Comparison of ENCODE assay signal across 19 cellular contexts in genomic region chr10:103295391-103296044, GRCh38. TPM values are rescaled to one million over a fixed set of nuclear protein-coding genes. Genes with fewer than 3 reads are reported as not detected.
A peak's percentile ranks its signal among the peaks of the same experiment; 100 is the strongest.
DNase-seq lines count a peak whose midpoint lies in the region; ATAC-seq, FAIRE-seq and TF ChIP-seq lines count a peak whose summit lies in the region.
"Had no signal": no experiment of that assay in that cellular context is flagged by ENCODE, and none has a peak within 500 bp of the region (broad histone marks: within the 10 kb centered on the region; RNA-seq: fewer than 3 reads in every experiment).

No MANE protein-coding gene starts in this region.

- H3K4me3 ChIP-seq in A549 = no peak overlapping the region
- H3K4me3 ChIP-seq in astrocyte of the spinal cord (ENCODE audit: low read depth, low read length) = no peak overlapping the region
- no peak overlapping the region for H3K4me3 ChIP-seq in hepatocyte
- no peak overlapping the region for H3K4me3 ChIP-seq in naive thymus-derived CD4-positive, alpha-beta T cell (ENCODE audit: low read length)
- no peak overlapping the region for H3K4me3 ChIP-seq in HepG2 (replicated peaks in 1 of 3; ENCODE audit: insufficient read depth in 1 of 3, low read depth in 2 of 3, low read length in 3 of 3)
- H3K4me3 ChIP-seq: lung, MG63, SJSA1, spleen had no signal

- H3K79me2 ChIP-seq in hepatocyte (no peaks in the 10 kb centered on the region), HepG2 (ENCODE audit: insufficient read depth, low read length) (no peaks in the 10 kb centered on the region)

- H3K27me3 ChIP-seq in hepatocyte (no peaks in the 10 kb centered on the region), HepG2 (ENCODE audit: control insufficient read depth in 1 of 2, insufficient read depth in 2 of 2, low read length in 2 of 2) (peaks cover 0 to 1% of the 10 kb centered on the region in 2 experiments; a peak in 1 of 5 replicates)
- H3K27me3 ChIP-seq in naive thymus-derived CD4-positive, alpha-beta T cell (ENCODE audit: control insufficient read depth in 2 of 2, insufficient read depth in 2 of 2, low read length in 2 of 2) = no peaks in the 10 kb centered on the region

- H3K9me3 ChIP-seq in A549 (no peaks in the 10 kb centered on the region), hepatocyte (ENCODE audit: low read depth) (no peaks in the 10 kb centered on the region), HepG2 (ENCODE audit: low read length) (no peaks in the 10 kb centered on the region)
- H3K9me3 ChIP-seq in naive thymus-derived CD4-positive, alpha-beta T cell (ENCODE audit: control insufficient read depth in 2 of 3, low read length in 3 of 3) = no peaks in the 10 kb centered on the region
- H3K9me3 ChIP-seq: MG63, SJSA1, spleen had no signal

- H3K9me2 ChIP-seq in hepatocyte (replicated peaks; ENCODE audit: insufficient read depth) = no peaks in the 10 kb centered on the region

- H3K4me2 ChIP-seq in A549 (no peak overlapping the region), hepatocyte (no peak overlapping the region), HepG2 (ENCODE audit: low read depth, low read length) (no peak overlapping the region)

- no peaks in the 10 kb centered on the region for H4K20me1 ChIP-seq in hepatocyte (ENCODE audit: insufficient read depth, poor library complexity, severe bottlenecking)
- no peaks in the 10 kb centered on the region for H4K20me1 ChIP-seq in HepG2 (ENCODE audit: insufficient read depth, low read length)

- no peak overlapping the region for H3K27ac Mint-ChIP-seq in HFFc6
- no peak overlapping the region for H3K27ac Mint-ChIP-seq in activated CD4-positive, alpha-beta T cell treated with anti-CD3 and anti-CD28 coated beads for 36 hours
- H3K27ac Mint-ChIP-seq in naive thymus-derived CD4-positive, alpha-beta T cell = no peak overlapping the region
- no peak overlapping the region for H3K27ac Mint-ChIP-seq in activated naive CD4-positive, alpha-beta T cell treated with anti-CD3 and anti-CD28 coated beads for 36 hours

- TF ChIP-seq CTCF in A549 (IDR thresholded peaks at IDR 0.05) = no peak
- TF ChIP-seq CTCF in HFFc6 (IDR thresholded peaks at IDR 0.05) = no peak
- no peak for TF ChIP-seq CTCF in astrocyte of the spinal cord (IDR thresholded peaks at IDR 0.05; ENCODE audit: low read depth, low read length)
- no peak for TF ChIP-seq CTCF in hepatocyte (IDR thresholded peaks at IDR 0.05; ENCODE audit: poor library complexity)
- TF ChIP-seq CTCF in HepG2 (CRISPR knock-in tag; IDR thresholded peaks at IDR 0.05) = no peak

- H3K4me1 ChIP-seq in A549 (peaks cover 7% of the 10 kb centered on the region), hepatocyte (ENCODE audit: insufficient read depth) (no peaks in the 10 kb centered on the region), HepG2 (ENCODE audit: insufficient read depth, low read length) (peaks cover 15% of the 10 kb centered on the region)
- H3K4me1 ChIP-seq in naive thymus-derived CD4-positive, alpha-beta T cell (ENCODE audit: control insufficient read depth in 2 of 2, insufficient read depth in 2 of 2, low read length in 2 of 2) = no peaks in the 10 kb centered on the region
- H3K4me1 ChIP-seq: spleen had no signal

- TF ChIP-seq RAD21 in A549 (conservative IDR thresholded peaks at IDR 0.05 in 1 of 2, IDR thresholded peaks at IDR 0.05 in 1 of 2) (no peak), HepG2 (CRISPR knock-in tag; IDR thresholded peaks at IDR 0.05) (no peak)

- H3K27me3 Mint-ChIP-seq in HFFc6 (ENCODE audit: insufficient read depth) = peaks cover 8% of the 10 kb centered on the region
- H3K27me3 Mint-ChIP-seq in activated CD4-positive, alpha-beta T cell treated with anti-CD3 and anti-CD28 coated beads for 36 hours = peaks cover 7% of the 10 kb centered on the region
- H3K27me3 Mint-ChIP-seq in naive thymus-derived CD4-positive, alpha-beta T cell = peaks cover 0 to 14% (median 0%) of the 10 kb centered on the region in 5 donors
- H3K27me3 Mint-ChIP-seq in activated naive CD4-positive, alpha-beta T cell treated with anti-CD3 and anti-CD28 coated beads for 36 hours (ENCODE audit: low read depth) = no peaks in the 10 kb centered on the region

- DNase-seq in A549 (ENCODE audit: low read depth in 1 of 2, low spot score in 1 of 2) = peak in 1 of 2 experiments; percentile 15
- DNase-seq in HFFc6 = peak; percentile 86
- peak; percentile 66 for DNase-seq in astrocyte of the spinal cord (ENCODE audit: low read depth, low spot score)
- peak; percentile 23 for DNase-seq in hepatocyte (ENCODE audit: low spot score)
- no peak for DNase-seq in activated CD4-positive, alpha-beta T cell treated with anti-CD3 and anti-CD28 coated beads for 36 hours
- DNase-seq in naive thymus-derived CD4-positive, alpha-beta T cell = no peak
- no peak for DNase-seq in activated naive CD4-positive, alpha-beta T cell treated with anti-CD3 and anti-CD28 coated beads for 36 hours
- no peak for DNase-seq in HepG2 (ENCODE audit: low spot score)
- DNase-seq: ACHN; activated CD8-positive, alpha-beta memory T cell treated with anti-CD3 and anti-CD28 coated beads for 24 hours; activated gamma-delta T cell treated with Interleukin-2 at 50 U/mL for 16 hours; MG63; NCI-H2107; NK-92 treated with Interleukin-12 subunit alpha and Interleukin-12 subunit beta, amount 100 ng/mL, for 24 hours; spleen had no signal

- ATAC-seq in A549 (peak; percentile 52 to 62; a peak in 5 of 6 replicates), HepG2 (no peak)
- no peak for ATAC-seq in activated CD4-positive, alpha-beta T cell treated with anti-CD3 and anti-CD28 coated beads for 36 hours
- no peak for ATAC-seq in naive thymus-derived CD4-positive, alpha-beta T cell

- H3K4me1 Mint-ChIP-seq in HFFc6 (ENCODE audit: low read depth) = peaks cover 17% of the 10 kb centered on the region
- H3K4me1 Mint-ChIP-seq in activated CD4-positive, alpha-beta T cell treated with anti-CD3 and anti-CD28 coated beads for 36 hours = no peaks in the 10 kb centered on the region
- peaks cover 0 to 1% (median 0%) of the 10 kb centered on the region in 7 donors for H3K4me1 Mint-ChIP-seq in naive thymus-derived CD4-positive, alpha-beta T cell
- no peaks in the 10 kb centered on the region for H3K4me1 Mint-ChIP-seq in activated naive CD4-positive, alpha-beta T cell treated with anti-CD3 and anti-CD28 coated beads for 36 hours (ENCODE audit: low read depth)
- H3K4me1 Mint-ChIP-seq: neural crest cell had no signal

- WGBS in A549 (ENCODE audit: missing lambda C conversion rate) = 61% methylated on average over 2 of the region's 2 CpGs
- 90% methylated on average over 2 of the region's 2 CpGs for WGBS in hepatocyte (ENCODE audit: low lambda C conversion rate, missing lambda C conversion rate)
- 27% methylated on average over 2 of the region's 2 CpGs for WGBS in HepG2 (ENCODE audit: low lambda C conversion rate)

- no peak for FAIRE-seq in A549 (lab: Jason Lieb, UNC)
- no peak for FAIRE-seq in HepG2 (lab: Jason Lieb, UNC)

- TF ChIP-seq POLR2A in A549 (IDR thresholded peaks at IDR 0.05; ENCODE audit: low read length) = no peak
- TF ChIP-seq POLR2A in HepG2 (IDR thresholded peaks at IDR 0.05; ENCODE audit: insufficient read depth in 1 of 2, low read depth in 2 of 2, low read length in 2 of 2) = no peak

- CTCF ChIA-PET in A549 (lab: Yijun Ruan, JAX) = interaction anchor here (0.9 to 1.6 kb wide), 2 partner anchors 19 to 403 kb away, joined by 3 to 5 read pairs; partner anchors contain the start of gene INA
- CTCF ChIA-PET in activated CD4-positive, alpha-beta T cell treated with anti-CD3 and anti-CD28 coated beads for 36 hours (lab: Charles Lee) = interaction anchor here (0.8 kb wide), 1 partner anchor 12 kb away, joined by 3 read pairs; no protein-coding TSS in a partner anchor
- CTCF ChIA-PET in naive thymus-derived CD4-positive, alpha-beta T cell (lab: Charles Lee) = no interaction called here
- CTCF ChIA-PET in activated naive CD4-positive, alpha-beta T cell treated with anti-CD3 and anti-CD28 coated beads for 36 hours (lab: Charles Lee) = interaction anchor here (0.5 kb wide), 1 partner anchor 261 kb away, joined by 5 read pairs; no protein-coding TSS in a partner anchor
- CTCF ChIA-PET in HepG2 (lab: Yijun Ruan, JAX; ENCODE audit: low intra/inter-chr PET ratio, low total read pairs) = no interaction called here

- no peak overlapping the region for H3K9ac ChIP-seq in HepG2 (ENCODE audit: insufficient read depth, low read depth, low read length)

- H2AFZ ChIP-seq in hepatocyte (no peak overlapping the region), HepG2 (ENCODE audit: low read length) (no peak overlapping the region)

- H3K9me3 Mint-ChIP-seq in HFFc6 = no peaks in the 10 kb centered on the region
- no peaks in the 10 kb centered on the region for H3K9me3 Mint-ChIP-seq in activated CD4-positive, alpha-beta T cell treated with anti-CD3 and anti-CD28 coated beads for 36 hours (ENCODE audit: low read depth)
- H3K9me3 Mint-ChIP-seq in naive thymus-derived CD4-positive, alpha-beta T cell = no peaks in the 10 kb centered on the region
- H3K9me3 Mint-ChIP-seq in activated naive CD4-positive, alpha-beta T cell treated with anti-CD3 and anti-CD28 coated beads for 36 hours = no peaks in the 10 kb centered on the region
- H3K9me3 Mint-ChIP-seq: neural crest cell had no signal

- in situ Hi-C loops in astrocyte of the spinal cord (cut with HindIII; ENCODE audit: low sequenced_read_pairs) (no loop called here), HepG2 (cut with HindIII; ENCODE audit: extremely low pct_ligation_motif_present, low pct_unique_long_range_greater_than_20kb) (no loop called here)

- TF ChIP-seq EP300 in A549 (IDR thresholded peaks at IDR 0.05) (no peak), HepG2 (IDR thresholded peaks at IDR 0.05; ENCODE audit: low read depth in 2 of 2, low read length in 2 of 2) (no peak), HepG2 (CRISPR knock-in tag; IDR thresholded peaks at IDR 0.05; ENCODE audit: borderline replicate concordance) (no peak)

- POLR2A ChIA-PET in A549 (lab: Yijun Ruan, JAX) (interaction anchor here (0.6 to 0.7 kb wide), 3 partner anchors 41 to 152 kb away, joined by 3 to 6 read pairs (median 6); no protein-coding TSS in a partner anchor), HepG2 (lab: Yijun Ruan, JAX) (no interaction called here)
- POLR2A ChIA-PET in activated CD4-positive, alpha-beta T cell treated with anti-CD3 and anti-CD28 coated beads for 36 hours (lab: Charles Lee) = no interaction called here
- POLR2A ChIA-PET in naive thymus-derived CD4-positive, alpha-beta T cell (lab: Charles Lee) = no interaction called here

- intact Hi-C loops in activated CD4-positive, alpha-beta T cell treated with anti-CD3 and anti-CD28 coated beads for 36 hours (cut with DNase I, micrococcal nuclease) = no loop called here
- intact Hi-C loops in naive thymus-derived CD4-positive, alpha-beta T cell (cut with micrococcal nuclease) = no loop called here
- intact Hi-C loops in activated naive CD4-positive, alpha-beta T cell treated with anti-CD3 and anti-CD28 coated beads for 36 hours (cut with micrococcal nuclease) = no loop called here
- intact Hi-C loops in HepG2 (cut with micrococcal nuclease; ENCODE audit: unreplicated experiment) = no loop called here

- no TSS peak for BruUV-seq in HepG2 (replicated peaks; lab: Mats Ljungman, UMichigan)

- H3K36me3 ChIP-seq in hepatocyte (replicated peaks; ENCODE audit: insufficient read depth, low read depth) (no peaks in the 10 kb centered on the region), HepG2 (replicated peaks in 1 of 2; ENCODE audit: control insufficient read depth in 1 of 2, insufficient read depth in 2 of 2, low read length in 2 of 2) (no peaks in the 10 kb centered on the region)
- no peaks in the 10 kb centered on the region for H3K36me3 ChIP-seq in naive thymus-derived CD4-positive, alpha-beta T cell (ENCODE audit: control insufficient read depth in 2 of 3, insufficient read depth in 3 of 3, low read length in 3 of 3)
- H3K36me3 ChIP-seq: MG63, SJSA1 had no signal

- H3K27ac ChIP-seq in A549 (no peak overlapping the region), hepatocyte (no peak overlapping the region), HepG2 (ENCODE audit: extremely low read length, insufficient read depth, low read length) (no peak overlapping the region)
- no peak overlapping the region for H3K27ac ChIP-seq in naive thymus-derived CD4-positive, alpha-beta T cell (ENCODE audit: low read depth, low read length)
- H3K27ac ChIP-seq: SJSA1, spleen had no signal

- H3K4me3 Mint-ChIP-seq in HFFc6 = no peak overlapping the region
- no peak overlapping the region for H3K4me3 Mint-ChIP-seq in activated CD4-positive, alpha-beta T cell treated with anti-CD3 and anti-CD28 coated beads for 36 hours
- H3K4me3 Mint-ChIP-seq in naive thymus-derived CD4-positive, alpha-beta T cell = no peak overlapping the region
- H3K4me3 Mint-ChIP-seq in activated naive CD4-positive, alpha-beta T cell treated with anti-CD3 and anti-CD28 coated beads for 36 hours = no peak overlapping the region
- H3K4me3 Mint-ChIP-seq: neural crest cell had no signal

- H3K36me3 Mint-ChIP-seq in HFFc6 (ENCODE audit: low read depth) = no peaks in the 10 kb centered on the region
- no peaks in the 10 kb centered on the region for H3K36me3 Mint-ChIP-seq in activated CD4-positive, alpha-beta T cell treated with anti-CD3 and anti-CD28 coated beads for 36 hours (ENCODE audit: low read depth)
- H3K36me3 Mint-ChIP-seq in naive thymus-derived CD4-positive, alpha-beta T cell = no peaks in the 10 kb centered on the region
- no peaks in the 10 kb centered on the region for H3K36me3 Mint-ChIP-seq in activated naive CD4-positive, alpha-beta T cell treated with anti-CD3 and anti-CD28 coated beads for 36 hours (ENCODE audit: low read depth)

RNA-seq across cellular contexts. Expression of gene INA, which starts 18.6 kb away (rescaled TPM):
- 30.2 and 32.0 TPM in 2 replicates for polyA plus RNA-seq in A549 (2011; rRNA removed)
- 15.0 and 15.7 TPM in 2 replicates for polyA plus RNA-seq in A549 (2012; cell fraction: cytosol; rRNA removed)
- 10.5 and 15.0 TPM in 2 replicates for polyA plus RNA-seq in A549 (2012; cell fraction: nucleus; rRNA removed)
- 20.9 to 22.7 TPM (median 22.5 TPM) in 3 replicates for polyA plus RNA-seq in A549 (2017; fragmentation: RNase III; extraction: RNeasy Plus Mini Kit Qiagen cat#74134 plus additional on column Dnase treatment)
- 9.8 and 10.0 TPM in 2 replicates for polyA minus RNA-seq in A549 (2011; rRNA and poly(A)+ RNA removed)
- total RNA-seq in HFFc6 (2021; fragmentation: NEBNext Ultra II Directional; extraction: Animal tissue kit (Norgen Biotek cat#: 25700)) = 1 to 10 TPM in 2 of 6 experiments, under 1 TPM in 3, not detected in 1; 0.06 to 1.3 (median 0.10) TPM
- 0.16 and 0.93 TPM in 2 replicates for total RNA-seq in hepatocyte
- 0.71 TPM in 1 of 2 replicates, not detected in the other for polyA plus RNA-seq in hepatocyte
- total RNA-seq in activated CD4-positive, alpha-beta T cell treated with anti-CD3 and anti-CD28 coated beads for 36 hours = under 1 TPM; 0.32 to 0.35 TPM
- total RNA-seq in naive thymus-derived CD4-positive, alpha-beta T cell = under 1 TPM in 1 of 5 experiments, not detected in 4; 0.31 TPM
- not detected for polyA plus RNA-seq in naive thymus-derived CD4-positive, alpha-beta T cell
- total RNA-seq in activated naive CD4-positive, alpha-beta T cell treated with anti-CD3 and anti-CD28 coated beads for 36 hours = under 1 TPM; 0.10 TPM
- 0.04 TPM in 1 of 2 replicates, not detected in the other for total RNA-seq in HepG2 (2016; rRNA removed; fragmentation: Illumina TruSeq; extraction: Trizol)
- not detected in 2 replicates for total RNA-seq in HepG2 (2016; cell fraction: cytosol; rRNA removed; fragmentation: Illumina TruSeq; extraction: Trizol; ENCODE audit: low read depth)
- total RNA-seq in HepG2 (2016; cell fraction: insoluble cytoplasmic fraction; rRNA removed; fragmentation: Illumina TruSeq; extraction: Trizol) = 0.06 TPM in 1 of 2 replicates, not detected in the other
- total RNA-seq in HepG2 (2016; cell fraction: membrane; rRNA removed; fragmentation: Illumina TruSeq; extraction: Trizol) = not detected in 2 replicates
- not detected in 2 replicates for total RNA-seq in HepG2 (2016; cell fraction: nucleus; rRNA removed; fragmentation: Illumina TruSeq; extraction: Trizol)
- polyA plus RNA-seq in HepG2 (2011; rRNA removed) = 0.05 and 0.13 TPM in 2 replicates
- 0.03 and 0.09 TPM in 2 replicates for polyA plus RNA-seq in HepG2 (2011; cell fraction: cytosol; rRNA removed)
- 0.08 TPM in 1 of 2 replicates, not detected in the other for polyA plus RNA-seq in HepG2 (2011; cell fraction: nucleus; rRNA removed)
- polyA plus RNA-seq in HepG2 (2012) = not detected in 2 replicates
- not detected in 2 replicates for polyA plus RNA-seq in HepG2 (2016; cell fraction: cytosol; fragmentation: Illumina TruSeq; extraction: Trizol; ENCODE audit: low read depth)
- polyA plus RNA-seq in HepG2 (2016; cell fraction: insoluble cytoplasmic fraction; fragmentation: Illumina TruSeq; extraction: Trizol; ENCODE audit: low read depth) = 0.07 TPM in 1 of 2 replicates, not detected in the other
- not detected in 2 replicates for polyA plus RNA-seq in HepG2 (2016; cell fraction: membrane; fragmentation: Illumina TruSeq; extraction: Trizol; ENCODE audit: low read depth)
- not detected in 2 replicates for polyA plus RNA-seq in HepG2 (2016; cell fraction: nucleus; fragmentation: Illumina TruSeq; extraction: Trizol; ENCODE audit: insufficient read depth, low read depth)
- polyA minus RNA-seq in HepG2 (2011; rRNA and poly(A)+ RNA removed; ENCODE audit: low replicate concordance) = 0.04 and 0.07 TPM in 2 replicates
- polyA minus RNA-seq in HepG2 (2011; cell fraction: cytosol; rRNA and poly(A)+ RNA removed) = not detected in 2 replicates
- polyA minus RNA-seq in HepG2 (2011; cell fraction: nucleus; rRNA and poly(A)+ RNA removed) = not detected in 2 replicates
- total RNA-seq: spleen, subcutaneous adipose tissue had no signal

RNA-seq across cellular contexts. Expression of gene RPEL1, which starts 49.8 kb away (rescaled TPM):
- 0.12 and 0.34 TPM in 2 replicates for polyA plus RNA-seq in A549 (2011; rRNA removed)
- 0.04 and 0.08 TPM in 2 replicates for polyA plus RNA-seq in A549 (2012; cell fraction: cytosol; rRNA removed)
- polyA plus RNA-seq in A549 (2012; cell fraction: nucleus; rRNA removed) = 0.06 and 0.07 TPM in 2 replicates
- 0.13 to 0.20 TPM (median 0.16 TPM) in 3 replicates for polyA plus RNA-seq in A549 (2017; fragmentation: RNase III; extraction: RNeasy Plus Mini Kit Qiagen cat#74134 plus additional on column Dnase treatment)
- 0.41 and 0.88 TPM in 2 replicates for polyA minus RNA-seq in A549 (2011; rRNA and poly(A)+ RNA removed)
- total RNA-seq in HFFc6 (2021; fragmentation: NEBNext Ultra II Directional; extraction: Animal tissue kit (Norgen Biotek cat#: 25700)) = under 1 TPM in 1 of 6 experiments, not detected in 5; 0.14 TPM
- total RNA-seq in hepatocyte = 0.10 TPM in 1 of 2 replicates, not detected in the other
- polyA plus RNA-seq in hepatocyte = not detected in 2 replicates
- not detected for total RNA-seq in activated CD4-positive, alpha-beta T cell treated with anti-CD3 and anti-CD28 coated beads for 36 hours
- not detected for total RNA-seq in naive thymus-derived CD4-positive, alpha-beta T cell
- not detected for polyA plus RNA-seq in naive thymus-derived CD4-positive, alpha-beta T cell
- total RNA-seq in activated naive CD4-positive, alpha-beta T cell treated with anti-CD3 and anti-CD28 coated beads for 36 hours = under 1 TPM in 1 of 2 experiments, not detected in 1; 0.17 TPM
- 0.04 and 0.10 TPM in 2 replicates for total RNA-seq in HepG2 (2016; rRNA removed; fragmentation: Illumina TruSeq; extraction: Trizol)
- total RNA-seq in HepG2 (2016; cell fraction: cytosol; rRNA removed; fragmentation: Illumina TruSeq; extraction: Trizol; ENCODE audit: low read depth) = not detected in 2 replicates
- total RNA-seq in HepG2 (2016; cell fraction: insoluble cytoplasmic fraction; rRNA removed; fragmentation: Illumina TruSeq; extraction: Trizol) = 0.04 TPM in 1 of 2 replicates, not detected in the other
- not detected in 2 replicates for total RNA-seq in HepG2 (2016; cell fraction: membrane; rRNA removed; fragmentation: Illumina TruSeq; extraction: Trizol)
- total RNA-seq in HepG2 (2016; cell fraction: nucleus; rRNA removed; fragmentation: Illumina TruSeq; extraction: Trizol) = not detected in 2 replicates
- 0.07 and 0.10 TPM in 2 replicates for polyA plus RNA-seq in HepG2 (2011; rRNA removed)
- 0.10 and 0.23 TPM in 2 replicates for polyA plus RNA-seq in HepG2 (2011; cell fraction: cytosol; rRNA removed)
- 0.10 and 0.14 TPM in 2 replicates for polyA plus RNA-seq in HepG2 (2011; cell fraction: nucleus; rRNA removed)
- 0.20 and 0.24 TPM in 2 replicates for polyA plus RNA-seq in HepG2 (2012)
- polyA plus RNA-seq in HepG2 (2016; cell fraction: cytosol; fragmentation: Illumina TruSeq; extraction: Trizol; ENCODE audit: low read depth) = not detected in 2 replicates
- 0.19 TPM in 1 of 2 replicates, not detected in the other for polyA plus RNA-seq in HepG2 (2016; cell fraction: insoluble cytoplasmic fraction; fragmentation: Illumina TruSeq; extraction: Trizol; ENCODE audit: low read depth)
- not detected in 2 replicates for polyA plus RNA-seq in HepG2 (2016; cell fraction: membrane; fragmentation: Illumina TruSeq; extraction: Trizol; ENCODE audit: low read depth)
- not detected in 2 replicates for polyA plus RNA-seq in HepG2 (2016; cell fraction: nucleus; fragmentation: Illumina TruSeq; extraction: Trizol; ENCODE audit: insufficient read depth, low read depth)
- 0.20 and 0.37 TPM in 2 replicates for polyA minus RNA-seq in HepG2 (2011; rRNA and poly(A)+ RNA removed; ENCODE audit: low replicate concordance)
- not detected in 2 replicates for polyA minus RNA-seq in HepG2 (2011; cell fraction: cytosol; rRNA and poly(A)+ RNA removed)
- not detected in 2 replicates for polyA minus RNA-seq in HepG2 (2011; cell fraction: nucleus; rRNA and poly(A)+ RNA removed)
- total RNA-seq: lung, neural crest cell, subcutaneous adipose tissue had no signal
- polyA plus RNA-seq: lung, spleen had no signal

RNA-seq across cellular contexts. Expression of gene PCGF6, which starts 55.4 kb away (rescaled TPM):
- polyA plus RNA-seq in A549 (2011; rRNA removed) = 11.8 and 17.6 TPM in 2 replicates
- polyA plus RNA-seq in A549 (2012; cell fraction: cytosol; rRNA removed) = 6.0 and 6.3 TPM in 2 replicates
- 2.8 and 3.1 TPM in 2 replicates for polyA plus RNA-seq in A549 (2012; cell fraction: nucleus; rRNA removed)
- polyA plus RNA-seq in A549 (2017; fragmentation: RNase III; extraction: RNeasy Plus Mini Kit Qiagen cat#74134 plus additional on column Dnase treatment) = 11.3 to 13.6 TPM (median 11.8 TPM) in 3 replicates
- 2.8 and 4.0 TPM in 2 replicates for polyA minus RNA-seq in A549 (2011; rRNA and poly(A)+ RNA removed)
- total RNA-seq in HFFc6 (2021; fragmentation: NEBNext Ultra II Directional; extraction: Animal tissue kit (Norgen Biotek cat#: 25700)) = 1 to 10 TPM; 7.4 to 9.2 (median 8.4) TPM
- 9.0 and 12.6 TPM in 2 replicates for total RNA-seq in hepatocyte
- polyA plus RNA-seq in hepatocyte = 5.7 and 7.7 TPM in 2 replicates
- total RNA-seq in activated CD4-positive, alpha-beta T cell treated with anti-CD3 and anti-CD28 coated beads for 36 hours = 10 to 100 TPM; 10.4 to 14.8 TPM
- 10 to 100 TPM in 1 of 5 experiments, 1 to 10 TPM in 4; 4.3 to 12.0 (median 6.6) TPM for total RNA-seq in naive thymus-derived CD4-positive, alpha-beta T cell
- polyA plus RNA-seq in naive thymus-derived CD4-positive, alpha-beta T cell = 1 to 10 TPM; 6.8 to 7.9 TPM
- 10 to 100 TPM; 10.6 to 10.7 TPM for total RNA-seq in activated naive CD4-positive, alpha-beta T cell treated with anti-CD3 and anti-CD28 coated beads for 36 hours
- total RNA-seq in HepG2 (2016; rRNA removed; fragmentation: Illumina TruSeq; extraction: Trizol) = 19.4 and 24.7 TPM in 2 replicates
- total RNA-seq in HepG2 (2016; cell fraction: cytosol; rRNA removed; fragmentation: Illumina TruSeq; extraction: Trizol; ENCODE audit: low read depth) = 5.7 and 6.2 TPM in 2 replicates
- 19.8 and 24.3 TPM in 2 replicates for total RNA-seq in HepG2 (2016; cell fraction: insoluble cytoplasmic fraction; rRNA removed; fragmentation: Illumina TruSeq; extraction: Trizol)
- 9.7 and 9.9 TPM in 2 replicates for total RNA-seq in HepG2 (2016; cell fraction: membrane; rRNA removed; fragmentation: Illumina TruSeq; extraction: Trizol)
- 11.8 and 13.2 TPM in 2 replicates for total RNA-seq in HepG2 (2016; cell fraction: nucleus; rRNA removed; fragmentation: Illumina TruSeq; extraction: Trizol)
- 4.5 and 5.2 TPM in 2 replicates for polyA plus RNA-seq in HepG2 (2011; rRNA removed)
- 2.2 and 3.7 TPM in 2 replicates for polyA plus RNA-seq in HepG2 (2011; cell fraction: cytosol; rRNA removed)
- polyA plus RNA-seq in HepG2 (2011; cell fraction: nucleus; rRNA removed) = 2.1 and 2.3 TPM in 2 replicates
- 5.9 and 9.4 TPM in 2 replicates for polyA plus RNA-seq in HepG2 (2012)
- polyA plus RNA-seq in HepG2 (2016; cell fraction: cytosol; fragmentation: Illumina TruSeq; extraction: Trizol; ENCODE audit: low read depth) = 2.9 and 3.1 TPM in 2 replicates
- polyA plus RNA-seq in HepG2 (2016; cell fraction: insoluble cytoplasmic fraction; fragmentation: Illumina TruSeq; extraction: Trizol; ENCODE audit: low read depth) = 20.9 and 24.5 TPM in 2 replicates
- polyA plus RNA-seq in HepG2 (2016; cell fraction: membrane; fragmentation: Illumina TruSeq; extraction: Trizol; ENCODE audit: low read depth) = 6.6 and 7.2 TPM in 2 replicates
- polyA plus RNA-seq in HepG2 (2016; cell fraction: nucleus; fragmentation: Illumina TruSeq; extraction: Trizol; ENCODE audit: insufficient read depth, low read depth) = 13.5 and 14.1 TPM in 2 replicates
- polyA minus RNA-seq in HepG2 (2011; rRNA and poly(A)+ RNA removed; ENCODE audit: low replicate concordance) = 1.9 and 6.4 TPM in 2 replicates
- 3.4 and 3.9 TPM in 2 replicates for polyA minus RNA-seq in HepG2 (2011; cell fraction: cytosol; rRNA and poly(A)+ RNA removed)
- polyA minus RNA-seq in HepG2 (2011; cell fraction: nucleus; rRNA and poly(A)+ RNA removed) = 7.9 and 9.8 TPM in 2 replicates

Comparison
In these comparisons a context has a peak if more than half of its experiments do, and no peak if none do; other contexts are left out.
1. ATAC-seq: peak in A549 (2 of 2); none in activated CD4-positive, alpha-beta T cell treated with anti-CD3 and anti-CD28 coated beads for 36 hours (single experiment), naive thymus-derived CD4-positive, alpha-beta T cell (single experiment) and HepG2 (single experiment).
2. DNase-seq: peak in HFFc6 (single experiment), astrocyte of the spinal cord (single experiment) and hepatocyte (single experiment); none in activated CD4-positive, alpha-beta T cell treated with anti-CD3 and anti-CD28 coated beads for 36 hours (single experiment), naive thymus-derived CD4-positive, alpha-beta T cell (0 of 9), activated naive CD4-positive, alpha-beta T cell treated with anti-CD3 and anti-CD28 coated beads for 36 hours (single experiment) and HepG2 (single experiment).
3. CTCF ChIA-PET loops: an anchor here in A549 (0.9 to 1.6 kb wide), activated CD4-positive, alpha-beta T cell treated with anti-CD3 and anti-CD28 coated beads for 36 hours (0.8 kb wide) and activated naive CD4-positive, alpha-beta T cell treated with anti-CD3 and anti-CD28 coated beads for 36 hours (0.5 kb wide); none called in naive thymus-derived CD4-positive, alpha-beta T cell and HepG2.